ENCODE assay signal across 8 cellular contexts in genomic region chr20:64285579-64286427, GRCh38. TPM values are rescaled to one million over a fixed set of nuclear protein-coding genes. Genes with fewer than 3 reads are reported as not detected.
A peak's percentile ranks its signal among the peaks of the same experiment; 100 is the strongest.
DNase-seq lines count a peak whose midpoint lies in the region; ATAC-seq and TF ChIP-seq lines count a peak whose summit lies in the region.
"Not testable (repeated sequence)": the region's sequence is repeated elsewhere in the genome, so short reads cannot be mapped to it uniquely, and the experiment has no call there.

No MANE protein-coding gene starts in this region.

- ATAC-seq in GM19324 (IDR thresholded peaks at IDR 0.05; ENCODE audit: low FRiP score, unreplicated experiment) (peak; percentile 90), HG03135 (IDR thresholded peaks at IDR 0.05; ENCODE audit: unreplicated experiment) (peak; percentile 92), left lobe of liver (peak; percentile 85)

- DNase-seq in CD1c-positive myeloid dendritic cell (ENCODE audit: extremely low spot score) (peak; percentile 76), NCI-H460 (ENCODE audit: extremely low read depth, low read depth) (peak; percentile 11), cardiac fibroblast (ENCODE audit: low read depth in 2 of 2) (peak; percentile 43 to 77), left lobe of liver (ENCODE audit: low spot score) (peak; percentile 80)
- peak; percentile 61 to 85 for DNase-seq in activated CD4-positive, alpha-beta T cell treated with anti-CD3 and anti-CD28 coated beads for 24 hours (ENCODE audit: low read depth in 2 of 2)
- DNase-seq in stimulated activated CD4-positive, alpha-beta T cell treated with anti-CD3 and anti-CD28 coated beads, Interleukin-4, amount 100 ng/mL, for 24 hours = peak; percentile 90

- H3K4me3 ChIP-seq in cardiac fibroblast (replicated peaks in 1 of 2; ENCODE audit: low read depth in 2 of 2, low read length in 2 of 2) = not testable (repeated sequence)

- peak; percentile 84 for TF ChIP-seq CTCF in cardiac fibroblast (IDR thresholded peaks at IDR 0.05; ENCODE audit: low read depth, low read length)

RNA-seq across cellular contexts. Expression of gene PCMTD2, which starts 30.3 kb away (rescaled TPM):
- 37.8 and 45.1 TPM in 2 replicates for total RNA-seq in NCI-H460 (2014; rRNA removed; shearing (Covaris generic))
- 30.3 and 49.5 TPM in 2 replicates for polyA plus RNA-seq in NCI-H460 (2014; cell fraction: nucleus; rRNA removed)
- total RNA-seq in left lobe of liver = 29.3 TPM

Comparison
In these comparisons a context has a peak if more than half of its experiments do, and no peak if none do; other contexts are left out.
1. DNase-seq: peak in every context shown above with its lines; median percentile 90 in stimulated activated CD4-positive, alpha-beta T cell treated with anti-CD3 and anti-CD28 coated beads, Interleukin-4, amount 100 ng/mL, for 24 hours; 80 in left lobe of liver; 76 in CD1c-positive myeloid dendritic cell; 73 in activated CD4-positive, alpha-beta T cell treated with anti-CD3 and anti-CD28 coated beads for 24 hours; 60 in cardiac fibroblast; 11 in NCI-H460.